Comparison of ENCODE assay signal across 26 cellular contexts in genomic region chr6:17974570-17975368, GRCh38.
"Had no signal": no experiment of that assay in that cellular context is flagged by ENCODE, and none has a peak within 500 bp of the region (broad histone marks: within the 10 kb centered on the region; RNA-seq: fewer than 3 reads in every experiment).

No MANE protein-coding gene starts in this region.

- H3K9ac ChIP-seq: neural progenitor cell, parathyroid adenoma had no signal

- H3K4me1 ChIP-seq: testis had no signal

- H3K27ac ChIP-seq: neural progenitor cell, neutrophil, parathyroid adenoma, skin epidermis, stomach, testis, thyroid gland, transverse colon, upper lobe of right lung had no signal

- ATAC-seq: left colon; natural killer cell; sciatic nerve; stimulated activated naive B cell treated with anti-CD40 and anti-IgM and Interleukin-4, amounts not matched to agents 10 μg/mL and 1 μg/mL and 100 μg/mL, for 72 hours; stimulated activated naive CD8-positive, alpha-beta T cell treated with anti-CD3 and anti-CD28 coated beads, Interleukin-15, Interleukin-2, amounts not matched to agents 100 U/mL and 50 U/mL, for 24 hours; upper lobe of right lung had no signal

- H3K4me3 ChIP-seq: lung, neural progenitor cell, right atrium auricular region, skin epidermis, stomach, testis, thyroid gland, transverse colon, upper lobe of right lung had no signal

- H3K9me3 ChIP-seq: neutrophil, right atrium auricular region, stomach, testis, thyroid gland, transverse colon, upper lobe of right lung had no signal

- H2AFZ ChIP-seq: neural progenitor cell, parathyroid adenoma had no signal

- H3K36me3 ChIP-seq: neural progenitor cell, right atrium auricular region, stomach, thyroid gland, transverse colon, upper lobe of right lung had no signal

- H3K27me3 ChIP-seq: neural progenitor cell, neutrophil, right atrium auricular region, stomach, testis, thyroid gland, transverse colon, upper lobe of right lung had no signal

- H3K4me2 ChIP-seq: neural progenitor cell had no signal

- DNase-seq: hippocampal formation; kidney glomerular epithelial cell; left colon; mesendoderm; naive B cell; natural killer cell; nephron progenitor cell; occipital lobe; stimulated activated CD4-positive, alpha-beta T cell treated with anti-CD3 and anti-CD28 coated beads, Interleukin-12 subunit alpha, Interleukin-12 subunit beta, amount 100 ng/mL, for 4 hours; stimulated activated CD4-positive, alpha-beta T cell treated with anti-CD3 and anti-CD28 coated beads, Interleukin-15, amount 100 ng/mL, for 24 hours; stimulated activated CD4-positive, alpha-beta T cell treated with anti-CD3 and anti-CD28 coated beads, Interleukin-2, amount 100 ng/mL, for 24 hours; stimulated activated CD4-positive, alpha-beta T cell treated with anti-CD3 and anti-CD28 coated beads, Interleukin-4, amount 100 ng/mL, for 1 hour; stimulated activated naive B cell treated with anti-CD40 and anti-IgM and Interleukin-4, amounts not matched to agents 10 μg/mL and 1 μg/mL and 100 μg/mL, for 72 hours; stimulated activated naive CD8-positive, alpha-beta T cell treated with anti-CD3 and anti-CD28 coated beads, Interleukin-15, Interleukin-2, amounts not matched to agents 100 U/mL and 50 U/mL, for 24 hours; stomach; thyroid gland; transverse colon; upper lobe of right lung had no signal
